14 cellular contexts compared by ENCODE assay signal in genomic region chr6:2186516-2186915, GRCh38. TPM values are rescaled to one million over a fixed set of nuclear protein-coding genes. Genes with fewer than 3 reads are reported as not detected.
DNase-seq lines count a peak whose midpoint lies in the region; ATAC-seq and TF ChIP-seq lines count a peak whose summit lies in the region.
"Had no signal": no experiment of that assay in that cellular context is flagged by ENCODE, and none has a peak within 500 bp of the region (broad histone marks: within the 10 kb centered on the region; RNA-seq: fewer than 3 reads in every experiment).

No MANE protein-coding gene starts in this region.

- ATAC-seq in GM18517 (IDR thresholded peaks at IDR 0.05; ENCODE audit: unreplicated experiment), result peak; percentile 85
- ATAC-seq in GM19455 (IDR thresholded peaks at IDR 0.05; ENCODE audit: unreplicated experiment), result peak; percentile 79
- ATAC-seq in HG02973 (IDR thresholded peaks at IDR 0.05; ENCODE audit: unreplicated experiment), result peak; percentile 80
- ATAC-seq in activated T-cell treated with anti-CD3 and anti-CD28 coated beads, Interleukin-2, amount 50 U/mL, for 72 hours (replicated peaks in 1 of 2), result peak; percentile 83 to 86
- ATAC-seq: body of pancreas, mucosa of descending colon, upper lobe of right lung had no signal

- H3K9me3 ChIP-seq in sigmoid colon, result no peaks in the 10 kb centered on the region
- H3K9me3 ChIP-seq: body of pancreas, mucosa of descending colon, right atrium auricular region, upper lobe of right lung had no signal

- H3K27ac ChIP-seq in sigmoid colon, result no peak overlapping the region
- H3K27ac ChIP-seq: body of pancreas, right atrium auricular region, upper lobe of right lung had no signal

- intact Hi-C loops in sigmoid colon (cut with DNase I), result no loop called here

- peak; percentile 26 to 35 for DNase-seq in activated T-cell treated with anti-CD3 and anti-CD28 coated beads, Interleukin-2, amount 50 U/mL, for 72 hours
- DNase-seq in AG08396 (ENCODE audit: low spot score), result no peak
- no peak for DNase-seq in sigmoid colon
- DNase-seq in DMS53 (lab: John Stamatoyannopoulos, UW), result no peak
- no peak for DNase-seq in activated effector memory CD4-positive, alpha-beta T cell treated with Interleukin-2 at 50 U/mL for 16 hours
- DNase-seq: activated CD4-positive, alpha-beta T cell treated with anti-CD3 and anti-CD28 coated beads, Interleukin-2, amount 50 U/mL, for 48 hours; body of pancreas; Calu3; mucosa of descending colon; upper lobe of right lung had no signal

- TF ChIP-seq POLR2A in sigmoid colon (IDR thresholded peaks at IDR 0.05), result no peak

- no peak for TF ChIP-seq EP300 in sigmoid colon (IDR thresholded peaks at IDR 0.05)

- peaks cover 32% of the 10 kb centered on the region for H3K4me1 Mint-ChIP-seq in activated T-cell treated with anti-CD3 and anti-CD28 coated beads, Interleukin-2, amount 50 U/mL, for 72 hours (ENCODE audit: low read depth)

- no peak for TF ChIP-seq CTCF in sigmoid colon (IDR thresholded peaks at IDR 0.05)

- H3K27me3 ChIP-seq in sigmoid colon, result no peaks in the 10 kb centered on the region
- H3K27me3 ChIP-seq: body of pancreas, right atrium auricular region, upper lobe of right lung had no signal

- H3K36me3 Mint-ChIP-seq in activated T-cell treated with anti-CD3 and anti-CD28 coated beads, Interleukin-2, amount 50 U/mL, for 72 hours (ENCODE audit: insufficient read depth in 2 of 2), result no peaks in the 10 kb centered on the region

- H3K27ac Mint-ChIP-seq in activated T-cell treated with anti-CD3 and anti-CD28 coated beads, Interleukin-2, amount 50 U/mL, for 72 hours, result no peak overlapping the region

- no peak overlapping the region for H3K4me3 Mint-ChIP-seq in activated T-cell treated with anti-CD3 and anti-CD28 coated beads, Interleukin-2, amount 50 U/mL, for 72 hours

- H3K4me1 ChIP-seq in sigmoid colon, result no peaks in the 10 kb centered on the region
- H3K4me1 ChIP-seq: body of pancreas, right atrium auricular region, upper lobe of right lung had no signal

- peaks cover 36% of the 10 kb centered on the region for H3K27me3 Mint-ChIP-seq in activated T-cell treated with anti-CD3 and anti-CD28 coated beads, Interleukin-2, amount 50 U/mL, for 72 hours (ENCODE audit: low read depth)

- H3K9me3 Mint-ChIP-seq in activated T-cell treated with anti-CD3 and anti-CD28 coated beads, Interleukin-2, amount 50 U/mL, for 72 hours, result no peaks in the 10 kb centered on the region

- H3K36me3 ChIP-seq in sigmoid colon, result no peaks in the 10 kb centered on the region
- H3K36me3 ChIP-seq: right atrium auricular region, upper lobe of right lung had no signal

- WGBS in sigmoid colon, 2 donors, result 77 to 88% methylated on average over 4 of the region's 4 CpGs

- no peak overlapping the region for H3K4me3 ChIP-seq in sigmoid colon
- H3K4me3 ChIP-seq: body of pancreas, mucosa of descending colon, right atrium auricular region, upper lobe of right lung had no signal

RNA-seq across cellular contexts. Expression of gene GMDS, which starts 58.9 kb away (rescaled TPM):
- 10 to 100 TPM; 23.8 to 33.0 TPM for total RNA-seq in activated T-cell treated with anti-CD3 and anti-CD28 coated beads, Interleukin-2, amount 50 U/mL, for 72 hours
- total RNA-seq in sigmoid colon, result 1 to 10 TPM; 3.1 to 9.4 (median 3.8) TPM
- 100 to 1,000 TPM in 2 of 3 donors, 10 to 100 TPM in 1; 87.1 to 173 (median 154) TPM for polyA plus RNA-seq in sigmoid colon

Comparison
In these comparisons a context has a peak if more than half of its experiments do, and no peak if none do; other contexts are left out.
1. DNase-seq: peak in activated T-cell treated with anti-CD3 and anti-CD28 coated beads, Interleukin-2, amount 50 U/mL, for 72 hours (2 of 2); none in AG08396 (single experiment), sigmoid colon (single experiment), DMS53 (single experiment) and activated effector memory CD4-positive, alpha-beta T cell treated with Interleukin-2 at 50 U/mL for 16 hours (single experiment).
2. Peak in every context shown above with its lines, with median percentiles within 50 percentile points of each other: ATAC-seq.